ENCODE assay signal across 20 cellular contexts in genomic region chr5:66818935-66819328, GRCh38.
"Had no signal": no experiment of that assay in that cellular context is flagged by ENCODE, and none has a peak within 500 bp of the region (broad histone marks: within the 10 kb centered on the region; RNA-seq: fewer than 3 reads in every experiment).

No MANE protein-coding gene starts in this region.

- H3K4me1 ChIP-seq: tibial nerve had no signal

- H3K27ac Mint-ChIP-seq: activated B cell treated with CpG ODN at 0.5 μM for 24 hours; activated CD8-positive, alpha-beta T cell treated with anti-CD3 and anti-CD28 coated beads, Interleukin-2, amount 10 ng/mL, durations not matched to agents 7 days and 5 days; activated naive CD8-positive, alpha-beta T cell treated with anti-CD3 and anti-CD28 coated beads, Interleukin-2, amount 10 ng/mL, durations not matched to agents 7 days and 5 days; activated T-cell treated with anti-CD3 and anti-CD28 coated beads, Interleukin-2, amount 50 U/mL, for 24 hours; activated T-helper 2 cell treated with anti-CD3 and anti-CD28 coated beads, Interferon-gamma antibody, Interleukin-2, Interleukin-4, amounts not matched to agents 10 μg/mL and 5 μg/mL and 100 μg/mL, durations not matched to agents 14 hours and 24 hours and 36 hours; progenitor cell of endocrine pancreas; stimulated activated naive CD8-positive, alpha-beta T cell treated with anti-CD3 and anti-CD28 coated beads, Interleukin-15, Interleukin-2, amounts not matched to agents 100 ng/mL and 50 ng/mL, for 24 hours; T-helper 17 cell had no signal

- H3K9me3 Mint-ChIP-seq: activated B cell treated with CpG ODN at 0.5 μM for 24 hours; activated T-cell treated with anti-CD3 and anti-CD28 coated beads, Interleukin-2, amount 50 U/mL, for 24 hours; neural crest cell had no signal

- H3K4me3 Mint-ChIP-seq: activated B cell treated with CpG ODN at 0.5 μM for 24 hours; activated CD8-positive, alpha-beta T cell treated with anti-CD3 and anti-CD28 coated beads, Interleukin-2, amount 10 ng/mL, durations not matched to agents 7 days and 5 days; activated naive CD8-positive, alpha-beta T cell treated with anti-CD3 and anti-CD28 coated beads, Interleukin-2, amount 10 ng/mL, durations not matched to agents 7 days and 5 days; activated T-cell treated with anti-CD3 and anti-CD28 coated beads, Interleukin-2, amount 50 U/mL, for 24 hours; neural crest cell; stimulated activated naive CD8-positive, alpha-beta T cell treated with anti-CD3 and anti-CD28 coated beads, Interleukin-15, Interleukin-2, amounts not matched to agents 100 ng/mL and 50 ng/mL, for 24 hours; T-helper 17 cell had no signal

- H3K36me3 ChIP-seq: tibial nerve had no signal

- H3K27ac ChIP-seq: dorsolateral prefrontal cortex, skin epidermis, tibial nerve had no signal

- H3K4me1 Mint-ChIP-seq: neural crest cell had no signal

- H3K27me3 Mint-ChIP-seq: activated naive CD8-positive, alpha-beta T cell treated with anti-CD3 and anti-CD28 coated beads, Interleukin-2, amount 10 ng/mL, durations not matched to agents 7 days and 5 days; progenitor cell of endocrine pancreas had no signal

- ATAC-seq: activated CD8-positive, alpha-beta T cell treated with anti-CD3 and anti-CD28 coated beads, Interleukin-2, amount 10 ng/mL, durations not matched to agents 7 days and 5 days; T-helper 17 cell had no signal

- H3K27me3 ChIP-seq: dorsolateral prefrontal cortex, tibial nerve had no signal

- DNase-seq: activated B cell treated with CpG ODN at 0.5 μM for 24 hours; activated CD4-positive, alpha-beta T cell treated with anti-CD3 and anti-CD28 coated beads for 4 hours; activated CD8-positive, alpha-beta T cell treated with anti-CD3 and anti-CD28 coated beads, Interleukin-2, amount 10 ng/mL, durations not matched to agents 7 days and 5 days; activated naive CD4-positive, alpha-beta T cell treated with Interleukin-2 at 50 U/mL for 16 hours; activated naive CD8-positive, alpha-beta T cell treated with anti-CD3 and anti-CD28 coated beads, Interleukin-2, amount 10 ng/mL, durations not matched to agents 7 days and 5 days; activated T-cell treated with anti-CD3 and anti-CD28 coated beads, Interleukin-2, amount 50 U/mL, for 24 hours; amygdala; caudate nucleus; dorsolateral prefrontal cortex; hypothalamus; islet precursor cell; stimulated activated CD4-positive, alpha-beta T cell treated with anti-CD3 and anti-CD28 coated beads, Interleukin-15, amount 100 ng/mL, for 24 hours; stimulated activated CD4-positive, alpha-beta T cell treated with anti-CD3 and anti-CD28 coated beads, Interleukin-2, amount 100 ng/mL, for 48 hours; T-helper 17 cell had no signal

- H3K4me3 ChIP-seq: dorsolateral prefrontal cortex, skin epidermis, tibial nerve had no signal

- H3K9me3 ChIP-seq: tibial nerve had no signal
